Comparison of ENCODE assay signal across 8 cellular contexts in genomic region chr1:10209905-10210810, GRCh38. TPM values are rescaled to one million over a fixed set of nuclear protein-coding genes. Genes with fewer than 3 reads are reported as not detected.
DNase-seq lines count a peak whose midpoint lies in the region; ATAC-seq and TF ChIP-seq lines count a peak whose summit lies in the region.

A gene with protein sequence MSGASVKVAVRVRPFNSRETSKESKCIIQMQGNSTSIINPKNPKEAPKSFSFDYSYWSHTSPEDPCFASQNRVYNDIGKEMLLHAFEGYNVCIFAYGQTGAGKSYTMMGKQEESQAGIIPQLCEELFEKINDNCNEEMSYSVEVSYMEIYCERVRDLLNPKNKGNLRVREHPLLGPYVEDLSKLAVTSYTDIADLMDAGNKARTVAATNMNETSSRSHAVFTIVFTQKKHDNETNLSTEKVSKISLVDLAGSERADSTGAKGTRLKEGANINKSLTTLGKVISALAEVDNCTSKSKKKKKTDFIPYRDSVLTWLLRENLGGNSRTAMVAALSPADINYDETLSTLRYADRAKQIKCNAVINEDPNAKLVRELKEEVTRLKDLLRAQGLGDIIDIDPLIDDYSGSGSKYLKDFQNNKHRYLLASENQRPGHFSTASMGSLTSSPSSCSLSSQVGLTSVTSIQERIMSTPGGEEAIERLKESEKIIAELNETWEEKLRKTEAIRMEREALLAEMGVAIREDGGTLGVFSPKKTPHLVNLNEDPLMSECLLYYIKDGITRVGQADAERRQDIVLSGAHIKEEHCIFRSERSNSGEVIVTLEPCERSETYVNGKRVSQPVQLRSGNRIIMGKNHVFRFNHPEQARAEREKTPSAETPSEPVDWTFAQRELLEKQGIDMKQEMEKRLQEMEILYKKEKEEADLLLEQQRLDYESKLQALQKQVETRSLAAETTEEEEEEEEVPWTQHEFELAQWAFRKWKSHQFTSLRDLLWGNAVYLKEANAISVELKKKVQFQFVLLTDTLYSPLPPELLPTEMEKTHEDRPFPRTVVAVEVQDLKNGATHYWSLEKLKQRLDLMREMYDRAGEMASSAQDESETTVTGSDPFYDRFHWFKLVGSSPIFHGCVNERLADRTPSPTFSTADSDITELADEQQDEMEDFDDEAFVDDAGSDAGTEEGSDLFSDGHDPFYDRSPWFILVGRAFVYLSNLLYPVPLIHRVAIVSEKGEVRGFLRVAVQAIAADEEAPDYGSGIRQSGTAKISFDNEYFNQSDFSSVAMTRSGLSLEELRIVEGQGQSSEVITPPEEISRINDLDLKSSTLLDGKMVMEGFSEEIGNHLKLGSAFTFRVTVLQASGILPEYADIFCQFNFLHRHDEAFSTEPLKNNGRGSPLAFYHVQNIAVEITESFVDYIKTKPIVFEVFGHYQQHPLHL (N-terminal part only) (plus strand): TSS chr1:10210570. CDS start chr1:10232329, 21,759 bp downstream.

- no peaks in the 10 kb centered on the region for H3K9me2 ChIP-seq in OCI-LY7 (ENCODE audit: insufficient read depth, low read length)

- peak within 1 kb of the TSS; percentile 92 for H3K4me2 ChIP-seq in OCI-LY7 (ENCODE audit: low read length)

- TF ChIP-seq CTCF in OCI-LY7 (conservative IDR thresholded peaks at IDR 0.05; ENCODE audit: low read length) (peak; percentile 88), epithelial cell of esophagus (IDR thresholded peaks at IDR 0.05; ENCODE audit: insufficient read depth, low read depth, low read length, missing control alignments) (peak; percentile 68), mucosa of descending colon (IDR thresholded peaks at IDR 0.05) (peak; percentile 95)

- no peaks in the 10 kb centered on the region for H3K9me3 ChIP-seq in OCI-LY7 (ENCODE audit: low read length)
- H3K9me3 ChIP-seq in mucosa of descending colon, result no peaks in the 10 kb centered on the region

- no TSS peak for BruUV-seq in OCI-LY7 (replicated peaks; lab: Mats Ljungman, UMichigan)

- H2AFZ ChIP-seq in OCI-LY7 (ENCODE audit: low read length), result peak within 1 kb of the TSS; percentile 99

- ATAC-seq in GM21515 (IDR thresholded peaks at IDR 0.05; ENCODE audit: unreplicated experiment) (peak; percentile 99), mucosa of descending colon (peak; percentile 98)

- H4K20me1 ChIP-seq in OCI-LY7 (ENCODE audit: insufficient read depth, low read length), result no peaks in the 10 kb centered on the region

- intact Hi-C loops in OCI-LY7 (cut with micrococcal nuclease; ENCODE audit: unreplicated experiment), result loop anchor here (1.0 to 2.0 kb wide), 2 partner anchors 128 to 219 kb away; no protein-coding TSS in a partner anchor
- intact Hi-C loops in mucosa of descending colon (cut with DNase I, micrococcal nuclease), result no loop called here

- CTCF ChIA-PET in OCI-LY7 (lab: Charles Lee; ENCODE audit: unreplicated experiment), result interaction anchor here (0.5 kb wide), 1 partner anchor 59 kb away, joined by 3 read pairs; no protein-coding TSS in a partner anchor

- H3K36me3 ChIP-seq in OCI-LY7 (ENCODE audit: insufficient read depth, low read length) (no peaks in the 10 kb centered on the region), mucosa of descending colon (ENCODE audit: low read depth) (no peaks in the 10 kb centered on the region)

- POLR2A ChIA-PET in OCI-LY7 (lab: Charles Lee), result no interaction called here

- H3K4me1 ChIP-seq in OCI-LY7 (ENCODE audit: insufficient read depth, low read length, poor library complexity, severe bottlenecking), result peaks cover 11% of the 10 kb centered on the region
- peaks cover 10% of the 10 kb centered on the region for H3K4me1 ChIP-seq in mucosa of descending colon (ENCODE audit: low read depth)

- DNase-seq in DMS 273 treated with DMSO at 0.1 percent for 48 hours (lab: John Stamatoyannopoulos, UW) (peak; percentile 88), HuH-7 (ENCODE audit: low spot score) (peak; percentile 99), OCI-LY7 (ENCODE audit: low spot score) (peak; percentile 97), activated T-cell treated with anti-CD3 and anti-CD28 coated beads for 24 hours (ENCODE audit: low read depth) (peak; percentile 96), epithelial cell of esophagus (ENCODE audit: low read depth) (peak; percentile 98), mucosa of descending colon (peak; percentile 98 to 100 (median 98))
- DNase-seq in stimulated activated CD8-positive, alpha-beta memory T cell treated with anti-CD3 and anti-CD28 coated beads, Interleukin-4, amount 100 ng/mL, for 24 hours (ENCODE audit: low read depth), result peak; percentile 95

- no peaks in the 10 kb centered on the region for H3K79me2 ChIP-seq in OCI-LY7 (ENCODE audit: insufficient read depth, low read depth, low read length)

- H3K27ac ChIP-seq in OCI-LY7 (ENCODE audit: low read depth, low read length, poor library complexity, severe bottlenecking), result no peak within 1 kb of the TSS

- H3K4me3 ChIP-seq in OCI-LY7 (ENCODE audit: low read depth, low read length, poor library complexity, severe bottlenecking) (peak within 1 kb of the TSS; percentile 78), epithelial cell of esophagus (ENCODE audit: low read length) (peak within 1 kb of the TSS; percentile 98), mucosa of descending colon (peak within 1 kb of the TSS; percentile 78)

RNA-seq across cellular contexts. Expression of the gene that starts here (rescaled TPM):
- total RNA-seq in OCI-LY7 (2014; rRNA removed; shearing (Covaris generic)), result 2.2 and 3.8 TPM in 2 replicates
- total RNA-seq in OCI-LY7 (2022), result 3.9 and 4.8 TPM in 2 replicates
- 10 to 100 TPM; 35.6 to 62.2 (median 48.0) TPM for total RNA-seq in mucosa of descending colon

Comparison
In these comparisons a context has a peak if more than half of its experiments do, and no peak if none do; other contexts are left out.
1. RNA of the gene that starts here (total RNA-seq): 35.6 to 62.2 TPM in mucosa of descending colon; 2.2 to 4.8 TPM in OCI-LY7; every median in the first group is over 4 times any median in the second.
2. Peak in every context shown above with its lines, with median percentiles within 50 percentile points of each other: DNase-seq, H3K4me3 ChIP-seq and CTCF ChIP-seq.